8 cellular contexts compared by ENCODE assay signal in genomic region chr11:45899448-45900174, GRCh38. TPM values are rescaled to one million over a fixed set of nuclear protein-coding genes. Genes with fewer than 3 reads are reported as not detected.
A peak's percentile ranks its signal among the peaks of the same experiment; 100 is the strongest.
DNase-seq lines count a peak whose midpoint lies in the region; ATAC-seq, FAIRE-seq and TF ChIP-seq lines count a peak whose summit lies in the region.

No MANE protein-coding gene starts in this region.

- peak; percentile 69 to 83 for ATAC-seq in A549
- peak; percentile 70 for ATAC-seq in GM19035 (IDR thresholded peaks at IDR 0.05; ENCODE audit: unreplicated experiment)
- peak; percentile 78 to 81 for ATAC-seq in naive thymus-derived CD8-positive, alpha-beta T cell

- H3K4me3 ChIP-seq in A549 (peak overlapping the region; percentile 57), Peyer's patch (peak overlapping the region; percentile 38 to 64 (median 58))

- H3K4me1 Mint-ChIP-seq in naive thymus-derived CD8-positive, alpha-beta T cell = peaks cover 5 to 17% (median 9%) of the 10 kb centered on the region in 4 donors

- H3K4me3 Mint-ChIP-seq in naive thymus-derived CD8-positive, alpha-beta T cell = peak overlapping the region; percentile 50 to 80 (median 74)

- no peaks in the 10 kb centered on the region for H3K9me3 Mint-ChIP-seq in naive thymus-derived CD8-positive, alpha-beta T cell

- peak overlapping the region in 6 of 10 donors; percentile 18 to 80 (median 44) for H3K27ac Mint-ChIP-seq in naive thymus-derived CD8-positive, alpha-beta T cell

- no peak for TF ChIP-seq RAD21 in A549 (conservative IDR thresholded peaks at IDR 0.05 in 1 of 2, IDR thresholded peaks at IDR 0.05 in 1 of 2)

- WGBS in A549 (ENCODE audit: missing lambda C conversion rate) = 5% methylated on average over 12 of the region's 62 CpGs

- peaks cover 10 to 44% (median 13%) of the 10 kb centered on the region in 5 donors for H3K27me3 Mint-ChIP-seq in naive thymus-derived CD8-positive, alpha-beta T cell

- CTCF ChIA-PET in A549 (lab: Yijun Ruan, JAX) = interaction anchor here (1.1 to 2.2 kb wide), 5 partner anchors 10 to 57 kb away, joined by 3 to 8 read pairs (median 4); partner anchors contain the start of gene PEX16

- H3K36me3 ChIP-seq in Peyer's patch = no peaks in the 10 kb centered on the region

- no peaks in the 10 kb centered on the region for H3K9me3 ChIP-seq in A549
- H3K9me3 ChIP-seq in Peyer's patch = no peaks in the 10 kb centered on the region

- peak overlapping the region; percentile 73 for H3K4me2 ChIP-seq in A549

- H3K27me3 ChIP-seq in Peyer's patch = no peaks in the 10 kb centered on the region

- TF ChIP-seq CTCF in A549 (IDR thresholded peaks at IDR 0.05) (no peak), Peyer's patch (IDR thresholded peaks at IDR 0.05) (no peak)

- H3K27ac ChIP-seq in A549 (peak overlapping the region; percentile 86 to 89), Peyer's patch (peak overlapping the region in 3 of 4 donors; percentile 31 to 52 (median 41))

- DNase-seq in A549 (ENCODE audit: low read depth in 1 of 2, low spot score in 1 of 2) = peak; percentile 82 to 85
- peak; percentile 97 for DNase-seq in HuH-7 (ENCODE audit: low spot score)
- peak; percentile 47 to 84 (median 76) for DNase-seq in Peyer's patch
- DNase-seq in activated gamma-delta T cell (lab: John Stamatoyannopoulos, UW) = peak; percentile 59
- DNase-seq in fibroblast of the conjunctiva (ENCODE audit: low read depth) = peak; percentile 80
- peak; percentile 53 to 89 (median 65) for DNase-seq in naive thymus-derived CD8-positive, alpha-beta T cell
- peak in 5 of 6 experiments; percentile 21 to 44 (median 27) for DNase-seq in stimulated activated naive CD4-positive, alpha-beta T cell (lab: John Stamatoyannopoulos, UW)

- H3K36me3 Mint-ChIP-seq in naive thymus-derived CD8-positive, alpha-beta T cell = no peaks in the 10 kb centered on the region

- no peak for TF ChIP-seq EP300 in A549 (IDR thresholded peaks at IDR 0.05)

- FAIRE-seq in A549 (lab: Jason Lieb, UNC) = no peak

- TF ChIP-seq POLR2A in A549 (IDR thresholded peaks at IDR 0.05; ENCODE audit: low read length) (no peak), Peyer's patch (IDR thresholded peaks at IDR 0.05) (no peak)

- POLR2A ChIA-PET in A549 (lab: Yijun Ruan, JAX) = interaction anchor here (0.8 to 0.9 kb wide), 2 partner anchors 10 to 18 kb away, joined by 3 read pairs; partner anchors contain the start of gene PEX16
- POLR2A ChIA-PET in naive thymus-derived CD8-positive, alpha-beta T cell (lab: Charles Lee) = interaction anchor here (0.7 kb wide), 1 partner anchor 55 kb away, joined by 4 read pairs; no protein-coding TSS in a partner anchor

- H3K4me1 ChIP-seq in A549 = peaks cover 12% of the 10 kb centered on the region; the same call in 2 of the 3 replicates
- H3K4me1 ChIP-seq in Peyer's patch = peaks cover 0 to 19% (median 10%) of the 10 kb centered on the region in 4 donors

TF ChIP-seq in A549, 52 proteins besides CTCF, POLR2A, EP300 and RAD21:
- TF ChIP-seq GATA3 (IDR thresholded peaks at IDR 0.05; ENCODE audit: borderline replicate concordance) = peak; percentile 67
- peak; percentile 89 for TF ChIP-seq REST (IDR thresholded peaks at IDR 0.05)
- no peak for TF ChIP-seq FOSL2 (IDR thresholded peaks at IDR 0.05)
- peak; percentile 49; the same call in 1 of the 2 replicates for TF ChIP-seq FOSL2 (CRISPR knock-in tag; IDR thresholded peaks at IDR 0.05)
- no peak for TF ChIP-seq HES2 (IDR thresholded peaks at IDR 0.05)
- TF ChIP-seq EHMT2 (IDR thresholded peaks at IDR 0.05; ENCODE audit: low read depth) = 0 out of 2 replicates have a peak, but pooled peaks have one; percentile 60
- no peak for TF ChIP-seq ZSCAN20 (CRISPR knock-in tag; IDR thresholded peaks at IDR 0.05)

RNA-seq across cellular contexts. Expression of gene FREY1, which starts 7.5 kb away (rescaled TPM):
- polyA plus RNA-seq in A549 (2011; rRNA removed) (0.17 TPM in 1 of 2 replicates, not detected in the other), A549 (2017; fragmentation: RNase III; extraction: RNeasy Plus Mini Kit Qiagen cat#74134 plus additional on column Dnase treatment) (0.18 to 0.22 TPM (median 0.21 TPM) in 3 replicates)
- polyA plus RNA-seq in A549 (2012; cell fraction: cytosol; rRNA removed) = 0.13 and 0.18 TPM in 2 replicates
- 1.7 and 2.0 TPM in 2 replicates for polyA plus RNA-seq in A549 (2012; cell fraction: nucleus; rRNA removed)
- 1.1 and 2.7 TPM in 2 replicates for polyA minus RNA-seq in A549 (2011; rRNA and poly(A)+ RNA removed)
- total RNA-seq in Peyer's patch = 1 to 10 TPM in 1 of 4 donors, not detected in 3; 4.9 TPM
- total RNA-seq in naive thymus-derived CD8-positive, alpha-beta T cell = 1 to 10 TPM; 3.1 to 3.4 TPM
- not detected for polyA plus RNA-seq in naive thymus-derived CD8-positive, alpha-beta T cell

RNA-seq across cellular contexts. Expression of gene MAPK8IP1, which starts 14.2 kb away (rescaled TPM):
- polyA plus RNA-seq in A549 (2011; rRNA removed) (2.6 and 2.7 TPM in 2 replicates), A549 (2017; fragmentation: RNase III; extraction: RNeasy Plus Mini Kit Qiagen cat#74134 plus additional on column Dnase treatment) (5.4 to 5.8 TPM (median 5.7 TPM) in 3 replicates)
- polyA plus RNA-seq in A549 (2012; cell fraction: cytosol; rRNA removed) = 4.6 and 6.8 TPM in 2 replicates
- 7.0 and 12.5 TPM in 2 replicates for polyA plus RNA-seq in A549 (2012; cell fraction: nucleus; rRNA removed)
- polyA minus RNA-seq in A549 (2011; rRNA and poly(A)+ RNA removed) = 5.4 and 6.4 TPM in 2 replicates
- 10 to 100 TPM in 1 of 4 donors, 1 to 10 TPM in 3; 1.1 to 17.3 (median 3.3) TPM for total RNA-seq in Peyer's patch
- total RNA-seq in naive thymus-derived CD8-positive, alpha-beta T cell = 1 to 10 TPM; 1.6 to 2.1 TPM
- polyA plus RNA-seq in naive thymus-derived CD8-positive, alpha-beta T cell = not detected

RNA-seq across cellular contexts. Expression of gene PEX16, which starts 18.1 kb away (rescaled TPM):
- polyA plus RNA-seq in A549 (2011; rRNA removed) (18.0 and 20.2 TPM in 2 replicates), A549 (2017; fragmentation: RNase III; extraction: RNeasy Plus Mini Kit Qiagen cat#74134 plus additional on column Dnase treatment) (16.2 to 18.2 TPM (median 17.8 TPM) in 3 replicates)
- 28.6 and 34.6 TPM in 2 replicates for polyA plus RNA-seq in A549 (2012; cell fraction: cytosol; rRNA removed)
- 83.0 and 92.0 TPM in 2 replicates for polyA plus RNA-seq in A549 (2012; cell fraction: nucleus; rRNA removed)
- polyA minus RNA-seq in A549 (2011; rRNA and poly(A)+ RNA removed) = 8.4 and 12.7 TPM in 2 replicates
- 10 to 100 TPM; 46.2 to 66.8 (median 63.0) TPM for total RNA-seq in Peyer's patch
- total RNA-seq in naive thymus-derived CD8-positive, alpha-beta T cell = 10 to 100 TPM; 66.8 to 74.1 TPM
- 10 to 100 TPM; 46.1 to 54.1 (median 53.2) TPM for polyA plus RNA-seq in naive thymus-derived CD8-positive, alpha-beta T cell

RNA-seq across cellular contexts. Expression of gene LARGE2, which starts 22.8 kb away (rescaled TPM):
- polyA plus RNA-seq in A549 (2011; rRNA removed) (0.97 and 1.2 TPM in 2 replicates), A549 (2017; fragmentation: RNase III; extraction: RNeasy Plus Mini Kit Qiagen cat#74134 plus additional on column Dnase treatment) (1.4 to 2.3 TPM (median 2.1 TPM) in 3 replicates)
- 4.4 and 5.0 TPM in 2 replicates for polyA plus RNA-seq in A549 (2012; cell fraction: cytosol; rRNA removed)
- 10.8 and 14.4 TPM in 2 replicates for polyA plus RNA-seq in A549 (2012; cell fraction: nucleus; rRNA removed)
- polyA minus RNA-seq in A549 (2011; rRNA and poly(A)+ RNA removed) = 0.70 and 1.4 TPM in 2 replicates
- 1 to 10 TPM in 2 of 4 donors, under 1 TPM in 1, not detected in 1; 0.83 to 1.6 (median 1.2) TPM for total RNA-seq in Peyer's patch
- total RNA-seq in naive thymus-derived CD8-positive, alpha-beta T cell = 1 to 10 TPM; 4.1 to 5.6 TPM
- polyA plus RNA-seq in naive thymus-derived CD8-positive, alpha-beta T cell = 1 to 10 TPM in 2 of 3 donors, under 1 TPM in 1; 0.71 to 2.0 (median 1.7) TPM

RNA-seq across cellular contexts. Expression of gene CRY2, which starts 52.3 kb away (rescaled TPM):
- 4.1 and 4.9 TPM in 2 replicates for polyA plus RNA-seq in A549 (2011; rRNA removed)
- 2.3 and 3.2 TPM in 2 replicates for polyA plus RNA-seq in A549 (2012; cell fraction: cytosol; rRNA removed)
- polyA plus RNA-seq in A549 (2012; cell fraction: nucleus; rRNA removed) = 10.4 and 10.6 TPM in 2 replicates
- 2.9 to 4.0 TPM (median 3.2 TPM) in 3 replicates for polyA plus RNA-seq in A549 (2017; fragmentation: RNase III; extraction: RNeasy Plus Mini Kit Qiagen cat#74134 plus additional on column Dnase treatment)
- 12.8 and 13.8 TPM in 2 replicates for polyA minus RNA-seq in A549 (2011; rRNA and poly(A)+ RNA removed)
- 10 to 100 TPM; 37.7 to 67.6 (median 66.0) TPM for total RNA-seq in Peyer's patch
- 10 to 100 TPM; 59.5 to 64.5 TPM for total RNA-seq in naive thymus-derived CD8-positive, alpha-beta T cell
- 10 to 100 TPM; 24.3 to 33.4 (median 30.3) TPM for polyA plus RNA-seq in naive thymus-derived CD8-positive, alpha-beta T cell

Comparison
In these comparisons a context has a peak if more than half of its experiments do, and no peak if none do; other contexts are left out.
1. Peak in every context shown above with its lines: DNase-seq, ATAC-seq, H3K4me3 ChIP-seq and H3K27ac ChIP-seq.
2. DNase-seq: peak in every context shown above with its lines; median percentile 97 in HuH-7; 84 in A549; 80 in fibroblast of the conjunctiva; 76 in Peyer's patch; 65 in naive thymus-derived CD8-positive, alpha-beta T cell; 59 in activated gamma-delta T cell; 27 in stimulated activated naive CD4-positive, alpha-beta T cell.